9 cellular contexts compared by ENCODE assay signal in the genomic region with DNA sequence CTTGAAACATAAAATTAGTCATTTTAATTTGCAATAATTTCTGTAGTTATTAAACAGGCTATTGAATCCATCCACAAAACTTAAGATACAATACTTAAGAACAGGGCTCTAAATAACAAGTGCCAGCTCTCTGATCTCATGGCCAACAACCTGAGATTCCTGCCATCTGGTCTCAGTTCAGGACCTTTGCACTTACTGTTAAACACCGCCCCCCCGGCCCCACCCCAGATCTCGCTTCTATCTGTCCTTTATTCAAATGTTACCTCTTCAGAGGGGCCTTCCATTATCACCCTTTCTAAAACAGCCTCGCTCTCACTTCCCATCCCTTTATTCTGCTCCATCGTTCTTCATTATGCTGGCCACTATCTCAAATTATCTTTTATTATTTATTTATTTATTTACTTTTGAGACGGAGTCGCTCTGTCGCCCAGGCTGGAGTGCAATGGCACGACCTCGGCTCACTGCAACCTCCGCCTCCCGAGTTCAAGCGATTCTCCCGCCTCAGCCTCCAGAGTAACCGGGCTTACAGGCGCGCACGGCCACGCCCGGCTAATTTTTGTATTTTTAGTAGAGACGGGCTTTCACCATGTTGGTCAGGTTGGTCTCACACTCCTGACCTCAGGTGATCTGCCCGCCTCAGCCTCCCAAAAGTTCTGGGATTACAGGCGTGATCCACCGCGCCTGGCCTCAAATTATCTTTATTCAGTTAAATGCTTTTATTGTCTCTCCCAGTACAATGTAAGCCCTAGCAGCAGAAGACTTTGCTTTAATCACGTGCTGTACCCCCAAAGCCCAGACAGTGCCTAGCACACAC. TPM values are rescaled to one million over a fixed set of nuclear protein-coding genes. Genes with fewer than 3 reads are reported as not detected.
DNase-seq lines count a peak whose midpoint lies in the region; TF ChIP-seq lines count a peak whose summit lies in the region.
"Had no signal": no experiment of that assay in that cellular context is flagged by ENCODE, and none has a peak within 500 bp of the region (broad histone marks: within the 10 kb centered on the region; RNA-seq: fewer than 3 reads in every experiment).

No MANE protein-coding gene starts in this region.

- peak overlapping the region; percentile 88 for H3K27ac ChIP-seq in suprapubic skin

- H3K4me1 ChIP-seq in suprapubic skin, result peaks cover 29% of the 10 kb centered on the region

- TF ChIP-seq EP300 in suprapubic skin (IDR thresholded peaks at IDR 0.05), result no peak

- H3K27me3 Mint-ChIP-seq in activated CD4-positive, alpha-beta T cell treated with anti-CD3 and anti-CD28 coated beads, Interleukin-2, amount 10 ng/mL, durations not matched to agents 24 days and 14 days, result peaks cover 4% of the 10 kb centered on the region
- peaks cover 1% of the 10 kb centered on the region for H3K27me3 Mint-ChIP-seq in activated naive CD8-positive, alpha-beta T cell

- H3K27me3 ChIP-seq in kidney epithelial cell (ENCODE audit: control insufficient read depth, insufficient read depth, low read length), result no peaks in the 10 kb centered on the region
- H3K27me3 ChIP-seq in suprapubic skin, result no peaks in the 10 kb centered on the region

- H3K27ac Mint-ChIP-seq in activated CD4-positive, alpha-beta T cell treated with anti-CD3 and anti-CD28 coated beads, Interleukin-2, amount 10 ng/mL, durations not matched to agents 24 days and 14 days, result peak overlapping the region; percentile 86
- H3K27ac Mint-ChIP-seq in activated naive CD8-positive, alpha-beta T cell, result peak overlapping the region; percentile 93

- peaks cover 26% of the 10 kb centered on the region for H3K4me1 Mint-ChIP-seq in activated CD4-positive, alpha-beta T cell treated with anti-CD3 and anti-CD28 coated beads, Interleukin-2, amount 10 ng/mL, durations not matched to agents 24 days and 14 days
- H3K4me1 Mint-ChIP-seq in activated naive CD8-positive, alpha-beta T cell (ENCODE audit: low read depth), result peaks cover 30% of the 10 kb centered on the region

- no peak for DNase-seq in activated CD4-positive, alpha-beta T cell treated with anti-CD3 and anti-CD28 coated beads, Interleukin-2, amount 10 ng/mL, durations not matched to agents 24 days and 14 days
- DNase-seq in activated CD4-positive, alpha-beta T cell treated with anti-CD3 and anti-CD28 coated beads for 4 hours, result no peak
- DNase-seq in kidney epithelial cell (ENCODE audit: low read depth) (no peak), suprapubic skin (ENCODE audit: low spot score in 2 of 2) (no peak), cerebellum (ENCODE audit: low spot score) (no peak), HuH-7.5 (ENCODE audit: low spot score) (no peak), activated gamma-delta T cell (lab: John Stamatoyannopoulos, UW) (no peak)

- peaks cover 2% of the 10 kb centered on the region for H3K36me3 ChIP-seq in kidney epithelial cell (ENCODE audit: control insufficient read depth, insufficient read depth, low read length)
- H3K36me3 ChIP-seq in suprapubic skin, result peaks cover 16% of the 10 kb centered on the region

- H3K4me3 ChIP-seq in kidney epithelial cell (ENCODE audit: low read depth, low read length) (peak overlapping the region; percentile 36), suprapubic skin (peak overlapping the region; percentile 73)

- no peak for TF ChIP-seq POLR2A in suprapubic skin (IDR thresholded peaks at IDR 0.05)

- H3K9me3 Mint-ChIP-seq in activated CD4-positive, alpha-beta T cell treated with anti-CD3 and anti-CD28 coated beads, Interleukin-2, amount 10 ng/mL, durations not matched to agents 24 days and 14 days, result peaks cover 4% of the 10 kb centered on the region
- no peaks in the 10 kb centered on the region for H3K9me3 Mint-ChIP-seq in activated naive CD8-positive, alpha-beta T cell (ENCODE audit: low read depth)

- TF ChIP-seq CTCF in kidney epithelial cell (IDR thresholded peaks at IDR 0.05; ENCODE audit: insufficient read depth, low read length, poor library complexity, severe bottlenecking) (no peak), suprapubic skin (IDR thresholded peaks at IDR 0.05) (no peak)

- H3K4me3 Mint-ChIP-seq in activated CD4-positive, alpha-beta T cell treated with anti-CD3 and anti-CD28 coated beads, Interleukin-2, amount 10 ng/mL, durations not matched to agents 24 days and 14 days, result peak overlapping the region; percentile 98
- peak overlapping the region; percentile 96 for H3K4me3 Mint-ChIP-seq in activated naive CD8-positive, alpha-beta T cell

- WGBS in suprapubic skin, result 54% methylated on average over 26 of the region's 26 CpGs

- H3K36me3 Mint-ChIP-seq in activated CD4-positive, alpha-beta T cell treated with anti-CD3 and anti-CD28 coated beads, Interleukin-2, amount 10 ng/mL, durations not matched to agents 24 days and 14 days (ENCODE audit: low read depth), result peaks cover 25% of the 10 kb centered on the region
- H3K36me3 Mint-ChIP-seq in activated naive CD8-positive, alpha-beta T cell, result peaks cover 2% of the 10 kb centered on the region

- intact Hi-C loops in activated CD4-positive, alpha-beta T cell treated with anti-CD3 and anti-CD28 coated beads, Interleukin-2, amount 10 ng/mL, durations not matched to agents 24 days and 14 days (cut with micrococcal nuclease), result loop anchor here (1.0 kb wide), 2 partner anchors 30 to 35 kb away; a partner anchor contains a TSS

- H3K9me3 ChIP-seq in suprapubic skin, result no peaks in the 10 kb centered on the region

RNA-seq across cellular contexts. Expression of a gene that starts 0.8 kb away (rescaled TPM):
- 270 and 281 TPM in 2 replicates for total RNA-seq in activated CD4-positive, alpha-beta T cell treated with anti-CD3 and anti-CD28 coated beads, Interleukin-2, amount 10 ng/mL, durations not matched to agents 24 days and 14 days
- 108 and 135 TPM in 2 replicates for total RNA-seq in kidney epithelial cell
- total RNA-seq in suprapubic skin, result 100 to 1,000 TPM; 207 to 788 (median 322) TPM
- 234 TPM for total RNA-seq in cerebellum

RNA-seq across cellular contexts. Expression of a gene that starts 11.9 kb away (rescaled TPM):
- not detected in 2 replicates for total RNA-seq in activated CD4-positive, alpha-beta T cell treated with anti-CD3 and anti-CD28 coated beads, Interleukin-2, amount 10 ng/mL, durations not matched to agents 24 days and 14 days
- total RNA-seq in kidney epithelial cell (not detected in 2 replicates), suprapubic skin (not detected), cerebellum (not detected)
- total RNA-seq: Daoy had no signal

RNA-seq across cellular contexts. Expression of a gene that starts 19.8 kb away (rescaled TPM):
- not detected in 2 replicates for total RNA-seq in activated CD4-positive, alpha-beta T cell treated with anti-CD3 and anti-CD28 coated beads, Interleukin-2, amount 10 ng/mL, durations not matched to agents 24 days and 14 days
- total RNA-seq in kidney epithelial cell, result 0.58 TPM in 1 of 2 replicates, not detected in the other
- 10 to 100 TPM in 2 of 4 donors, 1 to 10 TPM in 2; 7.8 to 22.5 (median 13.1) TPM for total RNA-seq in suprapubic skin
- total RNA-seq in cerebellum, result not detected
- total RNA-seq: Daoy had no signal

RNA-seq across cellular contexts. Expression of a gene that starts 26.9 kb away (rescaled TPM):
- total RNA-seq in activated CD4-positive, alpha-beta T cell treated with anti-CD3 and anti-CD28 coated beads, Interleukin-2, amount 10 ng/mL, durations not matched to agents 24 days and 14 days, result not detected in 2 replicates
- total RNA-seq in kidney epithelial cell (5.5 and 14.4 TPM in 2 replicates), suprapubic skin (10 to 100 TPM in 1 of 4 donors, 1 to 10 TPM in 3; 2.9 to 27.4 (median 4.3) TPM), cerebellum (not detected)

RNA-seq across cellular contexts. Expression of a gene that starts 29.8 kb away (rescaled TPM):
- total RNA-seq in activated CD4-positive, alpha-beta T cell treated with anti-CD3 and anti-CD28 coated beads, Interleukin-2, amount 10 ng/mL, durations not matched to agents 24 days and 14 days, result 5.4 and 6.0 TPM in 2 replicates
- total RNA-seq in kidney epithelial cell (3.4 and 5.8 TPM in 2 replicates), suprapubic skin (10 to 100 TPM; 20.0 to 39.8 (median 32.3) TPM), cerebellum (12.9 TPM)
